7 cellular contexts compared by ENCODE assay signal in the genomic region with DNA sequence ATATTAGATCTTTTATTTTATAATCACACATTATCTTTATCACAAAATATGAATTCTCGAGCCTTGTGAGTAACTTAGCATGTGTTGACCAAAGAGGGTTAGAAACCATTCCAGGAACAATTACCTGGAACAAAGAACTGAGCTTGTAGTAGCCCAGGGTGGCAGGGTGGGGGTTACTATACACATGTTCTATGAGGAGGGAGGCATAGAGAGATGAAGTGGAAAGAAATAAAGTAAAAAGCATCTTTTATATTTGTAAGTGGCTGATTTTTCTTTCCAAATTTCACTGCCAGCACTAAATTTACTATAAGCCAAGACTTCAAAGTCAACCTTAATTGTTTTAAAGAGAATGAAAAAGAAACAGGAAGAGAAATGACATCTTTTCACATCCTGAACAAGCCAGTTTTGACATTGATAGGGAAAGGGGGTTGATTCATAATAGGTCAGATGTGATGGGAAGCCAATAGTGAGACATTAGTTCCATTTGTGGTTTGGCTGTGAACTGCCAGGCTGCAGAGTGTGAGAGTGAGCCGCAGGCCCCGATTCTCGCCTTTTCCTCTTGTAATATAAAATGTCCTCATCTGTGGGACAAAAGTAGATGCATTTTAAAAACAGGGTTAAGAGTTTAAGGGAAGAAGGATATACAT. TPM values are rescaled to one million over a fixed set of nuclear protein-coding genes. Genes with fewer than 3 reads are reported as not detected.
DNase-seq lines count a peak whose midpoint lies in the region; ATAC-seq and TF ChIP-seq lines count a peak whose summit lies in the region.

No MANE protein-coding gene starts in this region.

- peak; percentile 55 for DNase-seq in activated T-helper 2 cell treated with anti-CD3 and anti-CD28 coated beads, Interferon-gamma antibody, Interleukin-2, Interleukin-4, amounts not matched to agents 10 μg/mL and 5 μg/mL and 100 μg/mL, durations not matched to agents 14 hours and 24 hours and 36 hours (ENCODE audit: low spot score)
- DNase-seq in stimulated activated CD8-positive, alpha-beta memory T cell treated with anti-CD3 and anti-CD28 coated beads, Interleukin-15, amount 100 ng/mL, for 48 hours (ENCODE audit: low read depth in 2 of 2): peak; percentile 48 to 53
- DNase-seq in OCI-M2 (lab: John Stamatoyannopoulos, UW; ENCODE audit: unreplicated experiment): no peak
- no peak for DNase-seq in endothelial cell (ENCODE audit: low spot score)
- no peak for DNase-seq in hepatic stellate cell (ENCODE audit: low spot score)

- intact Hi-C loops in activated T-helper 2 cell treated with anti-CD3 and anti-CD28 coated beads, Interferon-gamma antibody, Interleukin-2, Interleukin-4, amounts not matched to agents 10 μg/mL and 5 μg/mL and 100 μg/mL, durations not matched to agents 14 hours and 24 hours and 36 hours (cut with micrococcal nuclease): loop anchor here (1.0 to 2.0 kb wide), 5 partner anchors 11 to 149 kb away; no protein-coding TSS in a partner anchor

- H3K36me3 Mint-ChIP-seq in IgD-negative memory B cell (no peaks in the 10 kb centered on the region), endothelial cell (ENCODE audit: low read depth, unreplicated experiment) (no peaks in the 10 kb centered on the region)
- H3K36me3 Mint-ChIP-seq in activated T-helper 2 cell treated with anti-CD3 and anti-CD28 coated beads, Interferon-gamma antibody, Interleukin-2, Interleukin-4, amounts not matched to agents 10 μg/mL and 5 μg/mL and 100 μg/mL, durations not matched to agents 14 hours and 24 hours and 36 hours (ENCODE audit: low read depth): peaks cover 6% of the 10 kb centered on the region

- H3K4me1 Mint-ChIP-seq in IgD-negative memory B cell (peaks cover 5 to 11% (median 10%) of the 10 kb centered on the region in 3 donors), endothelial cell (ENCODE audit: unreplicated experiment) (peaks cover 8% of the 10 kb centered on the region)
- peaks cover 47% of the 10 kb centered on the region for H3K4me1 Mint-ChIP-seq in activated T-helper 2 cell treated with anti-CD3 and anti-CD28 coated beads, Interferon-gamma antibody, Interleukin-2, Interleukin-4, amounts not matched to agents 10 μg/mL and 5 μg/mL and 100 μg/mL, durations not matched to agents 14 hours and 24 hours and 36 hours (ENCODE audit: low read depth)

- H3K27ac Mint-ChIP-seq in IgD-negative memory B cell (peak overlapping the region in 1 of 3 donors; percentile 21), endothelial cell (ENCODE audit: unreplicated experiment) (no peak overlapping the region)
- H3K27ac Mint-ChIP-seq in activated T-helper 2 cell treated with anti-CD3 and anti-CD28 coated beads, Interferon-gamma antibody, Interleukin-2, Interleukin-4, amounts not matched to agents 10 μg/mL and 5 μg/mL and 100 μg/mL, durations not matched to agents 14 hours and 24 hours and 36 hours: peak overlapping the region; percentile 95

- no peak for TF ChIP-seq CTCF in endothelial cell (IDR thresholded peaks at IDR 0.05; ENCODE audit: unreplicated experiment)

- H3K9me3 Mint-ChIP-seq in IgD-negative memory B cell (no peaks in the 10 kb centered on the region), endothelial cell (ENCODE audit: unreplicated experiment) (no peaks in the 10 kb centered on the region)
- peaks cover 9% of the 10 kb centered on the region for H3K9me3 Mint-ChIP-seq in activated T-helper 2 cell treated with anti-CD3 and anti-CD28 coated beads, Interferon-gamma antibody, Interleukin-2, Interleukin-4, amounts not matched to agents 10 μg/mL and 5 μg/mL and 100 μg/mL, durations not matched to agents 14 hours and 24 hours and 36 hours

- ATAC-seq in GM21423 (IDR thresholded peaks at IDR 0.05; ENCODE audit: unreplicated experiment): peak; percentile 94

- H3K4me3 Mint-ChIP-seq in IgD-negative memory B cell: peak overlapping the region in 3 of 4 donors; percentile 33 to 80 (median 68)
- H3K4me3 Mint-ChIP-seq in activated T-helper 2 cell treated with anti-CD3 and anti-CD28 coated beads, Interferon-gamma antibody, Interleukin-2, Interleukin-4, amounts not matched to agents 10 μg/mL and 5 μg/mL and 100 μg/mL, durations not matched to agents 14 hours and 24 hours and 36 hours (ENCODE audit: low read depth): peak overlapping the region; percentile 57
- no peak overlapping the region for H3K4me3 Mint-ChIP-seq in endothelial cell (ENCODE audit: unreplicated experiment)

- no peaks in the 10 kb centered on the region for H3K27me3 Mint-ChIP-seq in IgD-negative memory B cell
- no peaks in the 10 kb centered on the region for H3K27me3 Mint-ChIP-seq in activated T-helper 2 cell treated with anti-CD3 and anti-CD28 coated beads, Interferon-gamma antibody, Interleukin-2, Interleukin-4, amounts not matched to agents 10 μg/mL and 5 μg/mL and 100 μg/mL, durations not matched to agents 14 hours and 24 hours and 36 hours (ENCODE audit: low read depth)
- peaks cover 5% of the 10 kb centered on the region for H3K27me3 Mint-ChIP-seq in endothelial cell (ENCODE audit: unreplicated experiment)

RNA-seq across cellular contexts. Expression of a gene that starts 52.7 kb away (rescaled TPM):
- not detected for polyA plus RNA-seq in IgD-negative memory B cell
- total RNA-seq in activated T-helper 2 cell treated with anti-CD3 and anti-CD28 coated beads, Interferon-gamma antibody, Interleukin-2, Interleukin-4, amounts not matched to agents 10 μg/mL and 5 μg/mL and 100 μg/mL, durations not matched to agents 14 hours and 24 hours and 36 hours: 82.5 and 84.5 TPM in 2 replicates
- total RNA-seq in endothelial cell (ENCODE audit: unreplicated experiment): 23.3 TPM

Comparison
In these comparisons a context has a peak if more than half of its experiments do, and no peak if none do; other contexts are left out.
1. DNase-seq: peak in activated T-helper 2 cell treated with anti-CD3 and anti-CD28 coated beads, Interferon-gamma antibody, Interleukin-2, Interleukin-4, amounts not matched to agents 10 μg/mL and 5 μg/mL and 100 μg/mL, durations not matched to agents 14 hours and 24 hours and 36 hours (single experiment) and stimulated activated CD8-positive, alpha-beta memory T cell treated with anti-CD3 and anti-CD28 coated beads, Interleukin-15, amount 100 ng/mL, for 48 hours (2 of 2); none in OCI-M2 (single experiment), endothelial cell (single experiment) and hepatic stellate cell (single experiment).